Comparison of ENCODE assay signal across 26 cellular contexts in the genomic region with DNA sequence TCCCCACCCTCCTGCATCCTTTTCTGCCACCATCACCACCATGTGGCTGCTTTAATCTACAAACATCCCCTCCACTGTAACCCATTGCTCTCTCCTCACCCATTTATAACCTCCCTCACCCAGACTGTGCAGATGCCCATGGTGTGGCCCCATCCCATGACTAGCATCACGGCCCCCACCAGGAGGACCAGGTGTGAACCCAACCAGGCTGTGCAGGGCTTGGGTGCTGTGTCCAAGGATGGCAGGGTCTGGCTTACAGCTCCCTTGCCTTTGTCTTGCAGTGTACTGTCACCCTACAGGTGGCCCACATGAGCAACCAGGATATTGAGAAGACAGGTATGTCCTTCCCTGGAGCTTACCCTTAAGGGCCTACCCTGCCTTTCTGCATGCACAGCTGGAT. TPM values are rescaled to one million over a fixed set of nuclear protein-coding genes. Genes with fewer than 3 reads are reported as not detected.
"Had no signal": no experiment of that assay in that cellular context is flagged by ENCODE, and none has a peak within 500 bp of the region (broad histone marks: within the 10 kb centered on the region; RNA-seq: fewer than 3 reads in every experiment).

No MANE protein-coding gene starts in this region.

- H3K27ac ChIP-seq: SJSA1, SK-N-MC had no signal

- H3K36me3 ChIP-seq: SJSA1 had no signal

- H3K4me3 ChIP-seq: SJSA1, SK-N-MC had no signal

- H3K4me1 ChIP-seq: SJSA1 had no signal

- H3K27me3 ChIP-seq: SJSA1 had no signal

- H3K9me3 ChIP-seq: SJSA1 had no signal

- FAIRE-seq: RCC 7860 had no signal

- DNase-seq: KBM-7, MV-4-11, NCI-H1048, NCI-H1105, NCI-H1417, NCI-H146, NCI-H1694 treated with DMSO at 0.1 percent for 48 hours, NCI-H1930, NCI-H2081, NCI-H2107, NCI-H2171, NCI-H226, NCI-H446, NCI-H510A, NCI-H524 treated with DMSO at 0.1 percent for 48 hours, NCI-H69, NCI-H774, Right ventricle myocardium superior, RPMI8226, SIG-M5 had no signal

RNA-seq across cellular contexts. Expression of a gene that starts 6.8 kb away (rescaled TPM):
- total RNA-seq: HT-29, LHCN-M2, MCF 10A, Right ventricle myocardium superior, SJSA1 had no signal
